ENCODE assay signal across 1 cellular context in the genomic region with DNA sequence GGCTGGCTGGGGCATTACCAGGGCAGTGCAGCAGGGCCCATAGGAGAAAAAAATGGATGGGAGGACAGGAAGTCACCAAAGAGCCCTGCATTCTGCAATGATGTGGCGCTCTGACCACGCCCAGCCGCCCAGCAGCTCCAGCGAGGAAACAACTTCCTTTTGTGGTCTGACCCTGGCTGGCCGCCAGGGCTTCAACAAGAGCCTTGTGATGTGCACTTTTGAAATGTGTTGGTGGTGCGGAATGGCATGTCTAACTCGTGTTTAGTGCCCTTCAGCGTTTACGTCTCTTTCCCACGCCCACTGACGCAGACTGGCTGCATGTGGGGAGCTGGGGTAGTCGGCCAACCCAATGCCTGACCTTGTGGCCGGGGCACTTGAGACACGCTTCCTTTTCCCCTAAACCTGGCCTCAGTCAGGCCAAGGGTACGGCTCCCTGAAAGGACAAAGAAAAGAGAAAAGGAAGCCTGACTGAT.
A peak's percentile ranks its signal among the peaks of the same experiment; 100 is the strongest.
TF ChIP-seq lines count a peak whose summit lies in the region.

No MANE protein-coding gene starts in this region.

TF ChIP-seq in K562, 482 proteins besides CTCF, POLR2A, EP300 and RAD21 (continued from another document and continues in another):
- TF ChIP-seq MTA1 (IDR thresholded peaks at IDR 0.05; ENCODE audit: borderline replicate concordance) (no peak), NR2F6 (CRISPR knock-in tag; IDR thresholded peaks at IDR 0.05) (no peak), ZNF347 (CRISPR knock-in tag; IDR thresholded peaks at IDR 0.05; ENCODE audit: low read depth) (no peak), FOXK1 (CRISPR knock-in tag; IDR thresholded peaks at IDR 0.05; ENCODE audit: borderline replicate concordance) (no peak), ZNF766 (CRISPR knock-in tag; conservative IDR thresholded peaks at IDR 0.05) (peak; percentile 57; the same call in 1 of the 2 replicates), PHTF2 (CRISPR knock-in tag; IDR thresholded peaks at IDR 0.05) (no peak), EWSR1 (IDR thresholded peaks at IDR 0.05; ENCODE audit: borderline replicate concordance, low read depth, partially characterized antibody) (no peak), POLR2AphosphoS5 (IDR thresholded peaks at IDR 0.05; ENCODE audit: control insufficient read depth, insufficient read depth, low read depth, low read length) (no peak), TBL1XR1 (IDR thresholded peaks at IDR 0.05; ENCODE audit: low read length in 2 of 2) (no peak), BDP1 (IDR thresholded peaks at IDR 0.05; ENCODE audit: insufficient read depth, insufficient read length) (no peak), HNRNPLL (IDR thresholded peaks at IDR 0.05; ENCODE audit: low read depth, low read length, poor library complexity, severe bottlenecking) (no peak), ETV1 (tag; conservative IDR thresholded peaks at IDR 0.05; ENCODE audit: low read depth) (peak; percentile 69; the same call in 1 of the 2 replicates), RNF219 (CRISPR knock-in tag; IDR thresholded peaks at IDR 0.05) (no peak), HLTF (IDR thresholded peaks at IDR 0.05) (no peak), CHD1 (IDR thresholded peaks at IDR 0.05; ENCODE audit: low read length) (no peak), NKRF (IDR thresholded peaks at IDR 0.05; ENCODE audit: borderline replicate concordance) (no peak), XRCC3 (IDR thresholded peaks at IDR 0.05) (no peak), MCM3 (IDR thresholded peaks at IDR 0.05) (no peak), NFATC3 (IDR thresholded peaks at IDR 0.05) (no peak), ZNF263 (CRISPR knock-in tag; IDR thresholded peaks at IDR 0.05; ENCODE audit: borderline replicate concordance) (no peak), ARID1B (IDR thresholded peaks at IDR 0.05) (peak; percentile 40; the same call in 1 of the 2 replicates), CC2D1A (IDR thresholded peaks at IDR 0.05) (no peak), DPF2 (IDR thresholded peaks at IDR 0.05) (no peak), SMARCA4 (IDR thresholded peaks at IDR 0.05) (no peak), MAZ (CRISPR knock-in tag; conservative IDR thresholded peaks at IDR 0.05 in 1 of 2, IDR thresholded peaks at IDR 0.05 in 1 of 2) (peak in 1 of 2 experiments; percentile 49; a peak in 1 of 4 replicates), ZNF282 (CRISPR knock-in tag; IDR thresholded peaks at IDR 0.05) (no peak), PBX2 (CRISPR knock-in tag; IDR thresholded peaks at IDR 0.05; ENCODE audit: low read depth) (no peak), PBX2 (tag; conservative IDR thresholded peaks at IDR 0.05; ENCODE audit: low read depth) (0 out of 2 replicates have a peak, but pooled peaks have one; percentile 23), ETV6 (IDR thresholded peaks at IDR 0.05; ENCODE audit: borderline replicate concordance in 1 of 2, low read depth in 2 of 2, low read length in 1 of 2) (no peak), ETV6 (CRISPR knock-in tag; IDR thresholded peaks at IDR 0.05; ENCODE audit: borderline replicate concordance) (no peak), NFE2 (IDR thresholded peaks at IDR 0.05; ENCODE audit: low read depth) (peak; percentile 53), SP1 (CRISPR knock-in tag; IDR thresholded peaks at IDR 0.05) (peak; percentile 30; the same call in 1 of the 2 replicates), ZBTB1 (CRISPR knock-in tag; IDR thresholded peaks at IDR 0.05; ENCODE audit: borderline replicate concordance, low read depth) (no peak), POLR3G (IDR thresholded peaks at IDR 0.05; ENCODE audit: extremely low read depth, insufficient read length, insufficient replicate concordance) (no peak), MITF (IDR thresholded peaks at IDR 0.05) (peak; percentile 73; the same call in 1 of the 2 replicates), KLF13 (tag; IDR thresholded peaks at IDR 0.05; ENCODE audit: borderline replicate concordance, low read depth) (peak; percentile 51; the same call in 1 of the 2 replicates), POLR2G (IDR thresholded peaks at IDR 0.05; ENCODE audit: low read depth, low read length) (peak; percentile 45), ZKSCAN8 (CRISPR knock-in tag; IDR thresholded peaks at IDR 0.05) (no peak), MEF2D (tag; conservative IDR thresholded peaks at IDR 0.05; ENCODE audit: low read depth) (no peak), CBX5 (IDR thresholded peaks at IDR 0.05; ENCODE audit: borderline replicate concordance, low read depth) (peak; percentile 59; the same call in 1 of the 2 replicates), ID3 (CRISPR knock-in tag; IDR thresholded peaks at IDR 0.05) (no peak), ID3 (tag; IDR thresholded peaks at IDR 0.05) (no peak), TRIM28 (IDR thresholded peaks at IDR 0.05) (no peak), SIN3A (IDR thresholded peaks at IDR 0.05; ENCODE audit: borderline replicate concordance in 2 of 2, control insufficient read depth in 1 of 2, low read depth in 2 of 2, low read length in 2 of 2) (no peak), CHD2 (IDR thresholded peaks at IDR 0.05; ENCODE audit: low read depth, low read length) (no peak)
- TF ChIP-seq, protein P1, sequence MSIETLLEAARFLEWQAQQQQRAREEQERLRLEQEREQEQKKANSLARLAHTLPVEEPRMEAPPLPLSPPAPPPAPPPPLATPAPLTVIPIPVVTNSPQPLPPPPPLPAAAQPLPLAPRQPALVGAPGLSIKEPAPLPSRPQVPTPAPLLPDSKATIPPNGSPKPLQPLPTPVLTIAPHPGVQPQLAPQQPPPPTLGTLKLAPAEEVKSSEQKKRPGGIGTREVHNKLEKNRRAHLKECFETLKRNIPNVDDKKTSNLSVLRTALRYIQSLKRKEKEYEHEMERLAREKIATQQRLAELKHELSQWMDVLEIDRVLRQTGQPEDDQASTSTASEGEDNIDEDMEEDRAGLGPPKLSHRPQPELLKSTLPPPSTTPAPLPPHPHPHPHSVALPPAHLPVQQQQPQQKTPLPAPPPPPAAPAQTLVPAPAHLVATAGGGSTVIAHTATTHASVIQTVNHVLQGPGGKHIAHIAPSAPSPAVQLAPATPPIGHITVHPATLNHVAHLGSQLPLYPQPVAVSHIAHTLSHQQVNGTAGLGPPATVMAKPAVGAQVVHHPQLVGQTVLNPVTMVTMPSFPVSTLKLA (conservative IDR thresholded peaks at IDR 0.05): peak in 1 of 2 experiments; percentile 47; a peak in 1 of 4 replicates
- TF ChIP-seq, protein P2, sequence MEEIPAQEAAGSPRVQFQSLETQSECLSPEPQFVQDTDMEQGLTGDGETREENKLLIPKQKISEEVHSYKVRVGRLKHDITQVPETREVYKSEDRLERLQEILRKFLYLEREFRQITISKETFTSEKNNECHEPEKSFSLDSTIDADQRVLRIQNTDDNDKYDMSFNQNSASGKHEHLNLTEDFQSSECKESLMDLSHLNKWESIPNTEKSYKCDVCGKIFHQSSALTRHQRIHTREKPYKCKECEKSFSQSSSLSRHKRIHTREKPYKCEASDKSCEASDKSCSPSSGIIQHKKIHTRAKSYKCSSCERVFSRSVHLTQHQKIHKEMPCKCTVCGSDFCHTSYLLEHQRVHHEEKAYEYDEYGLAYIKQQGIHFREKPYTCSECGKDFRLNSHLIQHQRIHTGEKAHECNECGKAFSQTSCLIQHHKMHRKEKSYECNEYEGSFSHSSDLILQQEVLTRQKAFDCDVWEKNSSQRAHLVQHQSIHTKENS (CRISPR knock-in tag; IDR thresholded peaks at IDR 0.05): no peak
- TF ChIP-seq, protein P3, sequence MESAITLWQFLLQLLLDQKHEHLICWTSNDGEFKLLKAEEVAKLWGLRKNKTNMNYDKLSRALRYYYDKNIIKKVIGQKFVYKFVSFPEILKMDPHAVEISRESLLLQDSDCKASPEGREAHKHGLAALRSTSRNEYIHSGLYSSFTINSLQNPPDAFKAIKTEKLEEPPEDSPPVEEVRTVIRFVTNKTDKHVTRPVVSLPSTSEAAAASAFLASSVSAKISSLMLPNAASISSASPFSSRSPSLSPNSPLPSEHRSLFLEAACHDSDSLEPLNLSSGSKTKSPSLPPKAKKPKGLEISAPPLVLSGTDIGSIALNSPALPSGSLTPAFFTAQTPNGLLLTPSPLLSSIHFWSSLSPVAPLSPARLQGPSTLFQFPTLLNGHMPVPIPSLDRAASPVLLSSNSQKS (CRISPR knock-in tag; IDR thresholded peaks at IDR 0.05): no peak
- TF ChIP-seq, protein P4, sequence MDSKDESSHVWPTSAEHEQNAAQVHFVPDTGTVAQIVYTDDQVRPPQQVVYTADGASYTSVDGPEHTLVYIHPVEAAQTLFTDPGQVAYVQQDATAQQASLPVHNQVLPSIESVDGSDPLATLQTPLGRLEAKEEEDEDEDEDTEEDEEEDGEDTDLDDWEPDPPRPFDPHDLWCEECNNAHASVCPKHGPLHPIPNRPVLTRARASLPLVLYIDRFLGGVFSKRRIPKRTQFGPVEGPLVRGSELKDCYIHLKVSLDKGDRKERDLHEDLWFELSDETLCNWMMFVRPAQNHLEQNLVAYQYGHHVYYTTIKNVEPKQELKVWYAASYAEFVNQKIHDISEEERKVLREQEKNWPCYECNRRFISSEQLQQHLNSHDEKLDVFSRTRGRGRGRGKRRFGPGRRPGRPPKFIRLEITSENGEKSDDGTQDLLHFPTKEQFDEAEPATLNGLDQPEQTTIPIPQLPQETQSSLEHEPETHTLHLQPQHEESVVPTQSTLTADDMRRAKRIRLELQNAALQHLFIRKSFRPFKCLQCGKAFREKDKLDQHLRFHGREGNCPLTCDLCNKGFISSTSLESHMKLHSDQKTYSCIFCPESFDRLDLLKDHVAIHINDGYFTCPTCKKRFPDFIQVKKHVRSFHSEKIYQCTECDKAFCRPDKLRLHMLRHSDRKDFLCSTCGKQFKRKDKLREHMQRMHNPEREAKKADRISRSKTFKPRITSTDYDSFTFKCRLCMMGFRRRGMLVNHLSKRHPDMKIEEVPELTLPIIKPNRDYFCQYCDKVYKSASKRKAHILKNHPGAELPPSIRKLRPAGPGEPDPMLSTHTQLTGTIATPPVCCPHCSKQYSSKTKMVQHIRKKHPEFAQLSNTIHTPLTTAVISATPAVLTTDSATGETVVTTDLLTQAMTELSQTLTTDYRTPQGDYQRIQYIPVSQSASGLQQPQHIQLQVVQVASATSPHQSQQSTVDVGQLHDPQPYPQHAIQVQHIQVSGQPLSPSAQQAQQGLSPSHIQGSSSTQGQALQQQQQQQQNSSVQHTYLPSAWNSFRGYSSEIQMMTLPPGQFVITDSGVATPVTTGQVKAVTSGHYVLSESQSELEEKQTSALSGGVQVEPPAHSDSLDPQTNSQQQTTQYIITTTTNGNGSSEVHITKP (IDR thresholded peaks at IDR 0.05; ENCODE audit: partially characterized antibody): peak; percentile 26
